19 cellular contexts compared by ENCODE assay signal in genomic region chr15:76711351-76711827, GRCh38.
DNase-seq lines count a peak whose midpoint lies in the region; ATAC-seq and TF ChIP-seq lines count a peak whose summit lies in the region.
"Had no signal": no experiment of that assay in that cellular context is flagged by ENCODE, and none has a peak within 500 bp of the region (broad histone marks: within the 10 kb centered on the region; RNA-seq: fewer than 3 reads in every experiment).

No MANE protein-coding gene starts in this region.

- H3K27ac Mint-ChIP-seq in memory B cell (no peak overlapping the region), H9 (no peak overlapping the region)
- no peak overlapping the region for H3K27ac Mint-ChIP-seq in naive thymus-derived CD4-positive, alpha-beta T cell
- H3K27ac Mint-ChIP-seq: activated CD4-positive, alpha-beta T cell treated with anti-CD3 and anti-CD28 coated beads, Interleukin-2, amount 10 ng/mL, durations not matched to agents 7 days and 5 days; activated naive CD8-positive, alpha-beta T cell treated with anti-CD3 and anti-CD28 coated beads, Interleukin-2, amount 10 ng/mL, durations not matched to agents 7 days and 5 days; T-helper 2 cell treated with Interferon-gamma antibody and Interleukin-4, amounts not matched to agents 5 μg/mL and 100 μg/mL, for 36 hours had no signal

- H3K36me3 Mint-ChIP-seq in memory B cell (peaks cover 43% of the 10 kb centered on the region), H9 (ENCODE audit: insufficient read depth in 1 of 3, low read depth in 3 of 3) (peaks cover 0 to 4% (median 0%) of the 10 kb centered on the region in 3 experiments; a peak in 3 of 7 replicates)
- H3K36me3 Mint-ChIP-seq in naive thymus-derived CD4-positive, alpha-beta T cell: peaks cover 27 to 72% (median 46%) of the 10 kb centered on the region in 5 donors

- no peak overlapping the region for H4K91ac ChIP-seq in H9 (ENCODE audit: insufficient read length, low read depth, low read length)

- ATAC-seq in GM18517 (IDR thresholded peaks at IDR 0.05; ENCODE audit: unreplicated experiment): peak; percentile 59
- peak; percentile 65 for ATAC-seq in GM21526 (IDR thresholded peaks at IDR 0.05; ENCODE audit: low FRiP score, unreplicated experiment)
- peak; percentile 54 for ATAC-seq in HG03565 (IDR thresholded peaks at IDR 0.05; ENCODE audit: unreplicated experiment)
- ATAC-seq in memory B cell (ENCODE audit: low read depth): peak; percentile 27
- no peak for ATAC-seq in psoas muscle
- ATAC-seq in naive thymus-derived CD4-positive, alpha-beta T cell: no peak

- H2AK5ac ChIP-seq in H9 (ENCODE audit: insufficient read length, low read length): no peak overlapping the region

- H4K20me1 ChIP-seq in H9 (ENCODE audit: control insufficient read depth, insufficient read depth, insufficient read length): no peaks in the 10 kb centered on the region

- intact Hi-C loops in psoas muscle (cut with DNase I): no loop called here
- intact Hi-C loops in naive thymus-derived CD4-positive, alpha-beta T cell (cut with micrococcal nuclease): no loop called here

- DNase-seq in memory B cell (ENCODE audit: low spot score in 2 of 2) (no peak), psoas muscle (no peak), H9 (no peak)
- DNase-seq in naive thymus-derived CD4-positive, alpha-beta T cell: no peak
- no peak for DNase-seq in stimulated activated CD4-positive, alpha-beta T cell treated with anti-CD3 and anti-CD28 coated beads, Interleukin-4, amount 100 ng/mL, for 1 hour
- DNase-seq: activated CD4-positive, alpha-beta T cell treated with anti-CD3 and anti-CD28 coated beads, Interleukin-2, amount 10 ng/mL, durations not matched to agents 7 days and 5 days; activated naive CD8-positive, alpha-beta T cell treated with anti-CD3 and anti-CD28 coated beads, Interleukin-2, amount 10 ng/mL, durations not matched to agents 7 days and 5 days; activated T-cell treated with anti-CD3 and anti-CD28 coated beads, Interleukin-2, amount 50 U/mL, for 1 hour; effector CD4-positive, alpha-beta T cell; kidney glomerular epithelial cell; midbrain; NCI-H1436 treated with DMSO at 0.1 percent for 48 hours; NCI-H2227 treated with DMSO at 0.1 percent for 48 hours; SHP77 treated with DMSO at 0.1 percent for 48 hours had no signal

- H3T11ph ChIP-seq in H9 (ENCODE audit: low read length): no peak overlapping the region

- H4K8ac ChIP-seq in H9 (replicated peaks; ENCODE audit: insufficient read length, low read depth, low read length): no peak overlapping the region

- no peak overlapping the region for H3K18ac ChIP-seq in H9 (ENCODE audit: insufficient read length, low read depth, low read length)

- no peak overlapping the region for H2BK15ac ChIP-seq in H9 (ENCODE audit: low read depth, low read length)

- H3K9ac ChIP-seq in H9 (ENCODE audit: extremely low read depth, insufficient read length, low read length): no peak overlapping the region

- H3K9me3 Mint-ChIP-seq in memory B cell (peaks cover 9% of the 10 kb centered on the region), H9 (no peaks in the 10 kb centered on the region)
- peaks cover 3 to 30% (median 12%) of the 10 kb centered on the region in 11 donors for H3K9me3 Mint-ChIP-seq in naive thymus-derived CD4-positive, alpha-beta T cell

- no peak overlapping the region for H2BK120ac ChIP-seq in H9 (ENCODE audit: low read depth, low read length, poor library complexity, severe bottlenecking)

- no peak overlapping the region for H2BK12ac ChIP-seq in H9 (ENCODE audit: insufficient read length, low read depth, low read length)

- POLR2A ChIA-PET in naive thymus-derived CD4-positive, alpha-beta T cell (lab: Charles Lee): no interaction called here

- no peak overlapping the region for H3K4ac ChIP-seq in H9 (ENCODE audit: low read depth, low read length)

- H3K79me1 ChIP-seq in H9 (ENCODE audit: insufficient read depth, low read depth, low read length, poor library complexity, severe bottlenecking): no peaks in the 10 kb centered on the region

- no peak overlapping the region for H3K4me3 ChIP-seq in psoas muscle
- H3K4me3 ChIP-seq in naive thymus-derived CD4-positive, alpha-beta T cell (ENCODE audit: low read length): no peak overlapping the region
- H3K4me3 ChIP-seq: suprapubic skin had no signal

- CTCF ChIA-PET in naive thymus-derived CD4-positive, alpha-beta T cell (lab: Charles Lee): no interaction called here

- no peaks in the 10 kb centered on the region for H3K36me3 ChIP-seq in psoas muscle (ENCODE audit: insufficient read depth in 1 of 2, low read depth in 1 of 2)
- peaks cover 0 to 15% (median 0%) of the 10 kb centered on the region in 3 experiments for H3K36me3 ChIP-seq in naive thymus-derived CD4-positive, alpha-beta T cell (ENCODE audit: control insufficient read depth in 2 of 3, insufficient read depth in 3 of 3, low read length in 3 of 3)

- H3K4me1 Mint-ChIP-seq in memory B cell: peaks cover 13% of the 10 kb centered on the region
- H3K4me1 Mint-ChIP-seq in naive thymus-derived CD4-positive, alpha-beta T cell: peaks cover under 1 to 17% (median 8%) of the 10 kb centered on the region in 7 donors
- H3K4me1 Mint-ChIP-seq in H9: no peaks in the 10 kb centered on the region

- TF ChIP-seq CTCF in psoas muscle (IDR thresholded peaks at IDR 0.05) (no peak), H9 (conservative IDR thresholded peaks at IDR 0.05) (no peak)

- no peak overlapping the region for H3K27ac ChIP-seq in psoas muscle
- no peak overlapping the region for H3K27ac ChIP-seq in naive thymus-derived CD4-positive, alpha-beta T cell (ENCODE audit: low read depth, low read length)
- no peak overlapping the region for H3K27ac ChIP-seq in H9 (ENCODE audit: insufficient read length, low read depth, low read length)
- H3K27ac ChIP-seq: suprapubic skin had no signal

- H2BK5ac ChIP-seq in H9 (ENCODE audit: insufficient read length, low read length): no peak overlapping the region

- no peak overlapping the region for H3K23ac ChIP-seq in H9 (ENCODE audit: insufficient read length, low read depth, low read length)

- no peak overlapping the region for H3K4me3 Mint-ChIP-seq in memory B cell
- H3K4me3 Mint-ChIP-seq in naive thymus-derived CD4-positive, alpha-beta T cell: no peak overlapping the region
- no peak overlapping the region for H3K4me3 Mint-ChIP-seq in H9
- H3K4me3 Mint-ChIP-seq: activated CD4-positive, alpha-beta T cell treated with anti-CD3 and anti-CD28 coated beads, Interleukin-2, amount 10 ng/mL, durations not matched to agents 7 days and 5 days; activated naive CD8-positive, alpha-beta T cell treated with anti-CD3 and anti-CD28 coated beads, Interleukin-2, amount 10 ng/mL, durations not matched to agents 7 days and 5 days; T-helper 2 cell treated with Interferon-gamma antibody and Interleukin-4, amounts not matched to agents 5 μg/mL and 100 μg/mL, for 36 hours had no signal

- H3K4me2 ChIP-seq in H9 (ENCODE audit: insufficient read depth, insufficient read length, low read length): no peak overlapping the region

- H3K23me2 ChIP-seq in H9 (ENCODE audit: insufficient read length, low read depth, low read length, poor library complexity, severe bottlenecking): no peaks in the 10 kb centered on the region

- no peaks in the 10 kb centered on the region for H3K27me3 Mint-ChIP-seq in memory B cell
- no peaks in the 10 kb centered on the region for H3K27me3 Mint-ChIP-seq in naive thymus-derived CD4-positive, alpha-beta T cell
- no peaks in the 10 kb centered on the region for H3K27me3 Mint-ChIP-seq in H9 (ENCODE audit: low read depth)
- H3K27me3 Mint-ChIP-seq: activated CD4-positive, alpha-beta T cell treated with anti-CD3 and anti-CD28 coated beads, Interleukin-2, amount 10 ng/mL, durations not matched to agents 7 days and 5 days; activated naive CD8-positive, alpha-beta T cell treated with anti-CD3 and anti-CD28 coated beads, Interleukin-2, amount 10 ng/mL, durations not matched to agents 7 days and 5 days had no signal

- no peak overlapping the region for H2AFZ ChIP-seq in H9 (ENCODE audit: low read length)

- WGBS in psoas muscle, 3 donors: 91 to 95% (median 92%) methylated on average over 2 of the region's 2 CpGs
- no CpG with 5 or more reads among the region's 2 CpGs for WGBS in H9 (ENCODE audit: extremely low coverage, insufficient read length, low lambda C conversion rate)

- H3K56ac ChIP-seq in H9 (ENCODE audit: insufficient read length, low read depth, low read length): no peak overlapping the region

- no peaks in the 10 kb centered on the region for H3K79me2 ChIP-seq in H9 (ENCODE audit: insufficient read depth, low read length)

- H4K5ac ChIP-seq in H9 (ENCODE audit: insufficient read length, low read depth, low read length): no peak overlapping the region

- H3K27me3 ChIP-seq in psoas muscle (ENCODE audit: insufficient read depth in 3 of 3, low read length in 2 of 3): no peaks in the 10 kb centered on the region
- no peaks in the 10 kb centered on the region for H3K27me3 ChIP-seq in naive thymus-derived CD4-positive, alpha-beta T cell (ENCODE audit: control insufficient read depth in 2 of 2, insufficient read depth in 2 of 2, low read length in 2 of 2)
- no peaks in the 10 kb centered on the region for H3K27me3 ChIP-seq in H9 (ENCODE audit: insufficient read depth, low read length)
- H3K27me3 ChIP-seq: suprapubic skin had no signal

- no peak overlapping the region for H2BK20ac ChIP-seq in H9 (ENCODE audit: low read depth, low read length, poor library complexity, severe bottlenecking)

- H3K9me3 ChIP-seq in psoas muscle: no peaks in the 10 kb centered on the region
- H3K9me3 ChIP-seq in naive thymus-derived CD4-positive, alpha-beta T cell (ENCODE audit: control insufficient read depth in 2 of 3, low read length in 3 of 3): no peaks in the 10 kb centered on the region
- H3K9me3 ChIP-seq in H9 (ENCODE audit: control insufficient read depth, low read depth, low read length): no peaks in the 10 kb centered on the region
- H3K9me3 ChIP-seq: suprapubic skin had no signal

- no peak overlapping the region for H3K14ac ChIP-seq in H9 (ENCODE audit: insufficient read depth, low read length)

- H3K4me1 ChIP-seq in psoas muscle: no peaks in the 10 kb centered on the region
- H3K4me1 ChIP-seq in naive thymus-derived CD4-positive, alpha-beta T cell (ENCODE audit: control insufficient read depth in 2 of 2, insufficient read depth in 2 of 2, low read length in 2 of 2): no peaks in the 10 kb centered on the region
- H3K4me1 ChIP-seq in H9 (ENCODE audit: insufficient read depth, low read length): no peaks in the 10 kb centered on the region
- H3K4me1 ChIP-seq: suprapubic skin had no signal

Comparison
In these comparisons a context has a peak if more than half of its experiments do, and no peak if none do; other contexts are left out.
1. ATAC-seq: peak in GM18517 (single experiment), GM21526 (single experiment), HG03565 (single experiment) and memory B cell (single experiment); none in psoas muscle (0 of 4) and naive thymus-derived CD4-positive, alpha-beta T cell (single experiment).